Comparison of ENCODE assay signal across 8 cellular contexts in genomic region chr19:21835429-21835809, GRCh38. TPM values are rescaled to one million over a fixed set of nuclear protein-coding genes. Genes with fewer than 3 reads are reported as not detected.
DNase-seq lines count a peak whose midpoint lies in the region; ATAC-seq and TF ChIP-seq lines count a peak whose summit lies in the region.

No MANE protein-coding gene starts in this region.

- H3K4me1 ChIP-seq in heart left ventricle, result peaks cover 0 to 17% (median 6%) of the 10 kb centered on the region in 12 donors
- H3K4me1 ChIP-seq in ascending aorta, result peaks cover 3 to 7% of the 10 kb centered on the region in 2 donors
- peaks cover 7% of the 10 kb centered on the region for H3K4me1 ChIP-seq in lower lobe of right lung
- H3K4me1 ChIP-seq in uterus, result no peaks in the 10 kb centered on the region

- peaks cover 0 to 24% (median 0%) of the 10 kb centered on the region in 12 donors for H3K9me3 ChIP-seq in heart left ventricle
- H3K9me3 ChIP-seq in ascending aorta, result peaks cover 0 to 23% of the 10 kb centered on the region in 2 donors
- peaks cover 26% of the 10 kb centered on the region for H3K9me3 ChIP-seq in lower lobe of right lung
- peaks cover 0 to 5% of the 10 kb centered on the region in 2 donors for H3K9me3 ChIP-seq in uterus

- peak overlapping the region; percentile 60 to 86 (median 75) for H3K4me3 ChIP-seq in heart left ventricle
- peak overlapping the region; percentile 88 to 91 for H3K4me3 ChIP-seq in ascending aorta
- peak overlapping the region; percentile 87 for H3K4me3 ChIP-seq in lower lobe of right lung
- H3K4me3 ChIP-seq in uterus, result peak overlapping the region; percentile 60 to 86

- H3K27me3 ChIP-seq in heart left ventricle (no peaks in the 10 kb centered on the region), ascending aorta (no peaks in the 10 kb centered on the region), lower lobe of right lung (ENCODE audit: low read depth) (no peaks in the 10 kb centered on the region), uterus (no peaks in the 10 kb centered on the region)

- no peak for TF ChIP-seq POLR2A in heart left ventricle (IDR thresholded peaks at IDR 0.05)
- no peak for TF ChIP-seq POLR2A in uterus (IDR thresholded peaks at IDR 0.05)

- DNase-seq in heart left ventricle (peak in 1 of 5 donors; percentile 8), Right ventricle myocardium superior (no peak), ascending aorta (ENCODE audit: low spot score in 2 of 2) (peak in 1 of 2 donors; percentile 64), lower lobe of right lung (peak; percentile 46), uterus (no peak), NCI-H1694 treated with DMSO at 0.1 percent for 48 hours (lab: John Stamatoyannopoulos, UW) (no peak), islet precursor cell (no peak), SK-N-DZ (ENCODE audit: low spot score) (no peak)

- intact Hi-C loops in heart left ventricle (cut with DNase I), result loop anchor here in 1 of 10 donors (10.0 kb wide), 1 partner anchor 331 kb away; the partner anchor contains the start of gene ZNF429
- intact Hi-C loops in Right ventricle myocardium superior (cut with DNase I), result no loop called here
- intact Hi-C loops in ascending aorta (cut with DNase I), result loop anchor here (1.0 to 5.0 kb wide), 2 partner anchors 68 to 697 kb away; partner anchors contain the start of gene ZNF100
- intact Hi-C loops in lower lobe of right lung (cut with DNase I), result no loop called here
- intact Hi-C loops in uterus (cut with DNase I; ENCODE audit: low total_unique reads), result no loop called here

- H3K36me3 ChIP-seq in heart left ventricle (peaks cover 0 to 12% (median 6%) of the 10 kb centered on the region in 9 donors), ascending aorta (peaks cover 0 to 12% of the 10 kb centered on the region in 2 donors), lower lobe of right lung (peaks cover 6% of the 10 kb centered on the region), uterus (no peaks in the 10 kb centered on the region)

- peak in 1 of 4 donors; percentile 8 for ATAC-seq in heart left ventricle
- no peak for ATAC-seq in Right ventricle myocardium superior (ENCODE audit: poor library complexity)
- ATAC-seq in lower lobe of right lung, result no peak

- H3K27ac ChIP-seq in heart left ventricle, result peak overlapping the region; percentile 83 to 95 (median 91)
- H3K27ac ChIP-seq in ascending aorta, result peak overlapping the region; percentile 77 to 91
- H3K27ac ChIP-seq in lower lobe of right lung, result peak overlapping the region; percentile 95
- H3K27ac ChIP-seq in uterus, result peak overlapping the region; percentile 87 to 96

- TF ChIP-seq CTCF in heart left ventricle (IDR thresholded peaks at IDR 0.05) (no peak), ascending aorta (IDR thresholded peaks at IDR 0.05) (no peak), lower lobe of right lung (IDR thresholded peaks at IDR 0.05) (no peak), uterus (IDR thresholded peaks at IDR 0.05) (no peak)

- WGBS in heart left ventricle, 4 donors, result 5 to 9% (median 7%) methylated on average over 18 to 23 of the region's 23 CpGs

RNA-seq across cellular contexts. Expression of gene ZNF43, which starts 0.6 kb away (rescaled TPM):
- 10 to 100 TPM in 2 of 9 donors, 1 to 10 TPM in 7; 3.8 to 13.8 (median 6.5) TPM for total RNA-seq in heart left ventricle
- 1 to 10 TPM; 2.6 to 3.3 TPM for polyA plus RNA-seq in heart left ventricle
- total RNA-seq in Right ventricle myocardium superior, result 4.5 TPM
- 8.4 TPM for total RNA-seq in ascending aorta
- total RNA-seq in lower lobe of right lung, result 14.8 TPM
- total RNA-seq in uterus, result 10 to 100 TPM; 12.3 to 43.1 (median 26.7) TPM
- 21.8 and 23.6 TPM in 2 replicates for polyA plus RNA-seq in SK-N-DZ (2014; cell fraction: cytosol; rRNA removed)
- polyA plus RNA-seq in SK-N-DZ (2014; cell fraction: nucleus; rRNA removed), result 24.6 and 34.6 TPM in 2 replicates
